13 cellular contexts compared by ENCODE assay signal in the genomic region with DNA sequence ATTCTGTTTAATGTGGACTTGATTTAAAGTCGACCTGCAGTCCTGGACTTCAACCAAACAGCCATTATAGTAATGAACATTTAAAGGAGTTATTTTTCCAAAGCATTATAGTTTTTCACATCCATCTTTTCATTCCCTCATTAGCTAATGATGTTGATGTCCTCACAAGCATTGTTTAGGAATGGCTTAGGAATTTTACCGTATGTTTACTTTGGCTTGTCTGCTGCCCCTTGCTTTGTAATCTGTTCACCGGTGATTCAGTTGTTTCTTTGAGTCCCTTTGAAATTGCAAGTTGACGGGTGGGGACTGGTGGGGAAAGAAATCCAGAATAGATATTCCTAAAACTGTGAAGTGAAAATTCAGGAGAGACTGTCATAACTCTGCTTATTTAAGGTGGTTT. TPM values are rescaled to one million over a fixed set of nuclear protein-coding genes. Genes with fewer than 3 reads are reported as not detected.
DNase-seq lines count a peak whose midpoint lies in the region; ATAC-seq and TF ChIP-seq lines count a peak whose summit lies in the region.
"Had no signal": no experiment of that assay in that cellular context is flagged by ENCODE, and none has a peak within 500 bp of the region (broad histone marks: within the 10 kb centered on the region; RNA-seq: fewer than 3 reads in every experiment).

No MANE protein-coding gene starts in this region.

- no peak overlapping the region for H3K4me3 ChIP-seq in Loucy (ENCODE audit: low read length, poor library complexity, severe bottlenecking)
- H3K4me3 ChIP-seq in gastrocnemius medialis = no peak overlapping the region
- H3K4me3 ChIP-seq: right lobe of liver had no signal

- peaks cover 98% of the 10 kb centered on the region for H3K4me1 Mint-ChIP-seq in activated T-cell treated with anti-CD3 and anti-CD28 coated beads, Interleukin-2, amount 50 U/mL, for 4 hours (ENCODE audit: low read depth)
- peaks cover 96% of the 10 kb centered on the region for H3K4me1 Mint-ChIP-seq in central memory CD8-positive, alpha-beta T cell

- H3K27me3 ChIP-seq in Loucy (ENCODE audit: insufficient read depth, low read length, poor library complexity, severe bottlenecking) (no peaks in the 10 kb centered on the region), gastrocnemius medialis (no peaks in the 10 kb centered on the region)
- H3K27me3 ChIP-seq: right lobe of liver had no signal

- no peak overlapping the region for H2AFZ ChIP-seq in Loucy (ENCODE audit: low read length)

- H3K9ac ChIP-seq in Loucy (ENCODE audit: low read depth, low read length, poor library complexity, severe bottlenecking) = peak overlapping the region; percentile 36

- H3K36me3 ChIP-seq in Loucy (ENCODE audit: insufficient read depth, low read length) (no peaks in the 10 kb centered on the region), gastrocnemius medialis (no peaks in the 10 kb centered on the region)
- H3K36me3 ChIP-seq: right lobe of liver had no signal

- in situ Hi-C loops in gastrocnemius medialis (cut with MboI; ENCODE audit: low sequenced_read_pairs in 4 of 4) = no loop called here

- no peaks in the 10 kb centered on the region for H3K27me3 Mint-ChIP-seq in activated T-cell treated with anti-CD3 and anti-CD28 coated beads, Interleukin-2, amount 50 U/mL, for 4 hours (ENCODE audit: low read depth)
- no peaks in the 10 kb centered on the region for H3K27me3 Mint-ChIP-seq in central memory CD8-positive, alpha-beta T cell

- H3K27ac ChIP-seq in gastrocnemius medialis = peak overlapping the region in 3 of 4 donors; percentile 50 to 59 (median 54)
- H3K27ac ChIP-seq: right lobe of liver had no signal

- 0 out of 2 replicates have a peak, but pooled peaks cover 2% of the 10 kb centered on the region for H3F3A ChIP-seq in Loucy (ENCODE audit: low read depth)

- no peak for DNase-seq in activated T-cell treated with anti-CD3 and anti-CD28 coated beads, Interleukin-2, amount 50 U/mL, for 4 hours
- no peak for DNase-seq in activated T-cell treated with anti-CD3 and anti-CD28 coated beads, Interleukin-2, amount 50 U/mL, for 1 hour
- DNase-seq in central memory CD8-positive, alpha-beta T cell (ENCODE audit: low spot score in 2 of 2) = no peak
- DNase-seq in gastrocnemius medialis (no peak), NCI-H1105 treated with DMSO at 0.1 percent for 48 hours (lab: John Stamatoyannopoulos, UW) (no peak), H4 (ENCODE audit: low spot score) (no peak), NCI-H2081 (lab: John Stamatoyannopoulos, UW) (no peak)
- DNase-seq: cortex of kidney; NCI-H2107; right lobe of liver; stimulated activated CD4-positive, alpha-beta T cell treated with anti-CD3 and anti-CD28 coated beads, Interleukin-2, amount 100 ng/mL, for 48 hours had no signal

- H3K9me3 Mint-ChIP-seq in activated T-cell treated with anti-CD3 and anti-CD28 coated beads, Interleukin-2, amount 50 U/mL, for 4 hours = peaks cover 3% of the 10 kb centered on the region
- no peaks in the 10 kb centered on the region for H3K9me3 Mint-ChIP-seq in central memory CD8-positive, alpha-beta T cell
- H3K9me3 Mint-ChIP-seq: neural crest cell had no signal

- peaks cover 81% of the 10 kb centered on the region for H3K4me1 ChIP-seq in Loucy (ENCODE audit: insufficient read depth, low read length, poor library complexity, severe bottlenecking)
- peaks cover 22 to 44% of the 10 kb centered on the region in 2 donors for H3K4me1 ChIP-seq in gastrocnemius medialis
- H3K4me1 ChIP-seq: right lobe of liver had no signal

- no peak for TF ChIP-seq POLR2A in gastrocnemius medialis (IDR thresholded peaks at IDR 0.05)

- no peak overlapping the region for H3K4me2 ChIP-seq in Loucy (ENCODE audit: low read depth, low read length, poor library complexity, severe bottlenecking)

- no peak for TF ChIP-seq CTCF in Loucy (conservative IDR thresholded peaks at IDR 0.05; ENCODE audit: low read length)
- no peak for TF ChIP-seq CTCF in gastrocnemius medialis (IDR thresholded peaks at IDR 0.05 in 4 of 5, conservative IDR thresholded peaks at IDR 0.05 in 1 of 5)

- peak overlapping the region; percentile 96 for H3K27ac Mint-ChIP-seq in central memory CD8-positive, alpha-beta T cell (ENCODE audit: low read depth)

- intact Hi-C loops in gastrocnemius medialis (cut with DNase I; ENCODE audit: low total_unique reads) = no loop called here

- H4K20me1 ChIP-seq in Loucy (ENCODE audit: insufficient read depth, low read length, poor library complexity, severe bottlenecking) = peaks cover 74% of the 10 kb centered on the region

- peak overlapping the region; percentile 83 for H3K4me3 Mint-ChIP-seq in activated T-cell treated with anti-CD3 and anti-CD28 coated beads, Interleukin-2, amount 50 U/mL, for 4 hours
- H3K4me3 Mint-ChIP-seq in central memory CD8-positive, alpha-beta T cell = peak overlapping the region; percentile 67
- H3K4me3 Mint-ChIP-seq: neural crest cell had no signal

- no peak for ATAC-seq in activated T-cell treated with anti-CD3 and anti-CD28 coated beads, Interleukin-2, amount 50 U/mL, for 4 hours
- ATAC-seq in central memory CD8-positive, alpha-beta T cell (replicated peaks; ENCODE audit: extremely low read depth, poor library complexity, severe bottlenecking) = no peak
- peak in 1 of 2 donors; percentile 35 for ATAC-seq in gastrocnemius medialis
- ATAC-seq: right lobe of liver had no signal

- H3K79me2 ChIP-seq in Loucy (ENCODE audit: insufficient read depth, low read length) = peaks cover 100% of the 10 kb centered on the region

- no peaks in the 10 kb centered on the region for H3K9me3 ChIP-seq in Loucy (ENCODE audit: insufficient read depth, low read depth, low read length)
- no peaks in the 10 kb centered on the region for H3K9me3 ChIP-seq in gastrocnemius medialis
- H3K9me3 ChIP-seq: right lobe of liver had no signal

- H3K36me3 Mint-ChIP-seq in activated T-cell treated with anti-CD3 and anti-CD28 coated beads, Interleukin-2, amount 50 U/mL, for 4 hours (ENCODE audit: insufficient read depth) = peaks cover 15% of the 10 kb centered on the region
- peaks cover 35% of the 10 kb centered on the region for H3K36me3 Mint-ChIP-seq in central memory CD8-positive, alpha-beta T cell (ENCODE audit: insufficient read depth)

- no peaks in the 10 kb centered on the region for H3K9me2 ChIP-seq in Loucy (replicated peaks; ENCODE audit: low read depth, low read length)

RNA-seq across cellular contexts. Expression of a gene that starts 25.4 kb away (rescaled TPM):
- 100 to 1,000 TPM; 109 to 141 (median 134) TPM for total RNA-seq in activated T-cell treated with anti-CD3 and anti-CD28 coated beads, Interleukin-2, amount 50 U/mL, for 4 hours
- total RNA-seq in gastrocnemius medialis = 10 to 100 TPM; 11.3 to 32.4 (median 16.6) TPM
- total RNA-seq in H4 (2014; rRNA removed; shearing (Covaris generic)) = 5.0 and 5.3 TPM in 2 replicates
